Comparison of ENCODE assay signal across 8 cellular contexts in the genomic region with DNA sequence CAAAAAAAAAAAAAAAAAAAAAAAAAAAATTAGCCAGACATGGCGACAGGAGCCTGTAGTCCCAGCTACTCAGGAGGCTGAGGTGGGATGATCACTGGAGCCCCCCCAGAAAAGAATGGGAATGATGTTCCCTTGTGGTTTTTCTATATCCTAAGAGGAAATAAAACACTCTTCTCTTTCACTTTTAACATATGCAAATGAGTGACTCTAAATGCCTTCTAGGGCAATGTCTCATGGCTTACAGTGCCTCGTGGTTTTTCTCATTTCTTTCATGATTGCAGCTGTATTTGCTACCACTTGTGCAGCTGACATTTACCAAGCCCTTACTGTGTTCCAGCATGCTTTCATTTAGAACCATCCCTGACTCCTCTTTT. TPM values are rescaled to one million over a fixed set of nuclear protein-coding genes. Genes with fewer than 3 reads are reported as not detected.
A peak's percentile ranks its signal among the peaks of the same experiment; 100 is the strongest.
DNase-seq lines count a peak whose midpoint lies in the region; ATAC-seq and TF ChIP-seq lines count a peak whose summit lies in the region.

No MANE protein-coding gene starts in this region.

- H3K36me3 ChIP-seq in cardiac muscle cell (no peaks in the 10 kb centered on the region), left ventricle myocardium inferior (no peaks in the 10 kb centered on the region)

- intact Hi-C loops in left ventricle myocardium inferior (cut with micrococcal nuclease) = no loop called here

- H3K4me1 ChIP-seq in cardiac muscle cell (ENCODE audit: low read depth) (peaks cover 9% of the 10 kb centered on the region), left ventricle myocardium inferior (peaks cover 5% of the 10 kb centered on the region)

- H3K27ac ChIP-seq in cardiac muscle cell (peak overlapping the region; percentile 9), left ventricle myocardium inferior (replicated peaks) (no peak overlapping the region), caudate nucleus (ENCODE audit: low read depth, low read length) (no peak overlapping the region)

- H3K4me3 ChIP-seq in cardiac muscle cell (no peak overlapping the region), left ventricle myocardium inferior (no peak overlapping the region)

- DNase-seq in cardiac muscle cell (ENCODE audit: low read depth in 1 of 2, low spot score in 1 of 2) = no peak
- DNase-seq in left ventricle myocardium inferior = no peak
- DNase-seq in activated naive CD8-positive, alpha-beta T cell treated with anti-CD3 and anti-CD28 coated beads, Interleukin-2, amount 10 ng/mL, durations not matched to agents 7 days and 5 days = peak; percentile 25
- DNase-seq in stimulated activated naive CD8-positive, alpha-beta T cell treated with anti-CD3 and anti-CD28 coated beads, Interleukin-15, Interleukin-2, amounts not matched to agents 100 U/mL and 50 U/mL, for 24 hours = no peak
- no peak for DNase-seq in T1000 (lab: John Stamatoyannopoulos, UW)
- no peak for DNase-seq in caudate nucleus (lab: John Stamatoyannopoulos, UW)
- no peak for DNase-seq in NCI-H524 (lab: John Stamatoyannopoulos, UW)

- H3K4me1 Mint-ChIP-seq in activated naive CD8-positive, alpha-beta T cell treated with anti-CD3 and anti-CD28 coated beads, Interleukin-2, amount 10 ng/mL, durations not matched to agents 7 days and 5 days = peaks cover 30% of the 10 kb centered on the region

- H3K27me3 Mint-ChIP-seq in activated naive CD8-positive, alpha-beta T cell treated with anti-CD3 and anti-CD28 coated beads, Interleukin-2, amount 10 ng/mL, durations not matched to agents 7 days and 5 days = no peaks in the 10 kb centered on the region

- no peaks in the 10 kb centered on the region for H3K9me3 ChIP-seq in cardiac muscle cell (ENCODE audit: low read depth)
- no peaks in the 10 kb centered on the region for H3K9me3 ChIP-seq in left ventricle myocardium inferior (replicated peaks)

- H3K9me3 Mint-ChIP-seq in activated naive CD8-positive, alpha-beta T cell treated with anti-CD3 and anti-CD28 coated beads, Interleukin-2, amount 10 ng/mL, durations not matched to agents 7 days and 5 days = no peaks in the 10 kb centered on the region

- no peaks in the 10 kb centered on the region for H3K36me3 Mint-ChIP-seq in activated naive CD8-positive, alpha-beta T cell treated with anti-CD3 and anti-CD28 coated beads, Interleukin-2, amount 10 ng/mL, durations not matched to agents 7 days and 5 days

- POLR2A ChIA-PET in activated naive CD8-positive, alpha-beta T cell treated with anti-CD3 and anti-CD28 coated beads, Interleukin-2, amount 10 ng/mL, durations not matched to agents 7 days and 5 days (lab: Charles Lee) = interaction anchor here (0.6 to 3.3 kb wide), 10 partner anchors 16 to 1706 kb away, joined by 3 to 38 read pairs (median 5); a partner anchor contains a TSS

- peak overlapping the region; percentile 67 for H3K4me3 Mint-ChIP-seq in activated naive CD8-positive, alpha-beta T cell treated with anti-CD3 and anti-CD28 coated beads, Interleukin-2, amount 10 ng/mL, durations not matched to agents 7 days and 5 days

- ATAC-seq in HG03442 (IDR thresholded peaks at IDR 0.05; ENCODE audit: unreplicated experiment) = peak; percentile 56
- peak; percentile 60 for ATAC-seq in activated naive CD8-positive, alpha-beta T cell treated with anti-CD3 and anti-CD28 coated beads, Interleukin-2, amount 10 ng/mL, durations not matched to agents 7 days and 5 days (ENCODE audit: low read depth)
- ATAC-seq in stimulated activated naive CD8-positive, alpha-beta T cell treated with anti-CD3 and anti-CD28 coated beads, Interleukin-15, Interleukin-2, amounts not matched to agents 100 U/mL and 50 U/mL, for 24 hours = peak; percentile 90

- peak overlapping the region; percentile 89 for H3K27ac Mint-ChIP-seq in activated naive CD8-positive, alpha-beta T cell treated with anti-CD3 and anti-CD28 coated beads, Interleukin-2, amount 10 ng/mL, durations not matched to agents 7 days and 5 days

- TF ChIP-seq CTCF in cardiac muscle cell (IDR thresholded peaks at IDR 0.05; ENCODE audit: low read depth, low read length) (no peak), left ventricle myocardium inferior (IDR thresholded peaks at IDR 0.05; ENCODE audit: borderline replicate concordance) (no peak)

- no peaks in the 10 kb centered on the region for H3K27me3 ChIP-seq in cardiac muscle cell
- no peaks in the 10 kb centered on the region for H3K27me3 ChIP-seq in left ventricle myocardium inferior (ENCODE audit: low read depth)

RNA-seq across cellular contexts. Expression of a gene that starts 26.4 kb away (rescaled TPM):
- total RNA-seq in cardiac muscle cell (8.2 and 8.8 TPM in 2 replicates), left ventricle myocardium inferior (26.1 TPM)
- 9.7 and 15.6 TPM in 2 replicates for polyA plus RNA-seq in cardiac muscle cell
- total RNA-seq in activated naive CD8-positive, alpha-beta T cell treated with anti-CD3 and anti-CD28 coated beads, Interleukin-2, amount 10 ng/mL, durations not matched to agents 7 days and 5 days = 1 to 10 TPM; 9.4 to 9.5 TPM

RNA-seq across cellular contexts. Expression of a gene that starts 28.8 kb away (rescaled TPM):
- total RNA-seq in cardiac muscle cell = 28.1 and 40.4 TPM in 2 replicates
- 21.9 and 27.1 TPM in 2 replicates for polyA plus RNA-seq in cardiac muscle cell
- total RNA-seq in left ventricle myocardium inferior = 19.1 TPM
- 100 to 1,000 TPM; 118 to 120 TPM for total RNA-seq in activated naive CD8-positive, alpha-beta T cell treated with anti-CD3 and anti-CD28 coated beads, Interleukin-2, amount 10 ng/mL, durations not matched to agents 7 days and 5 days

RNA-seq across cellular contexts. Expression of a gene that starts 39.5 kb away (rescaled TPM):
- total RNA-seq in cardiac muscle cell (54.5 and 79.4 TPM in 2 replicates), left ventricle myocardium inferior (31.9 TPM)
- 82.3 and 92.4 TPM in 2 replicates for polyA plus RNA-seq in cardiac muscle cell
- total RNA-seq in activated naive CD8-positive, alpha-beta T cell treated with anti-CD3 and anti-CD28 coated beads, Interleukin-2, amount 10 ng/mL, durations not matched to agents 7 days and 5 days = 10 to 100 TPM in 1 of 2 experiments, 1 to 10 TPM in 1; 8.8 to 10.5 TPM
